In genomic region chr17:64091116-64091515, GRCh38 we compare ENCODE assay signal across 10 cellular contexts. TPM values are rescaled to one million over a fixed set of nuclear protein-coding genes. Genes with fewer than 3 reads are reported as not detected.
DNase-seq lines count a peak whose midpoint lies in the region; ATAC-seq lines count a peak whose summit lies in the region.
"Had no signal": no experiment of that assay in that cellular context is flagged by ENCODE, and none has a peak within 500 bp of the region (broad histone marks: within the 10 kb centered on the region; RNA-seq: fewer than 3 reads in every experiment).

No MANE protein-coding gene starts in this region.

- H3K4me3 ChIP-seq in trophoblast cell (ENCODE audit: low read depth, low read length): no peak overlapping the region
- H3K4me3 ChIP-seq: suprapubic skin had no signal

- CTCF ChIA-PET in activated CD8-positive, alpha-beta memory T cell treated with anti-CD3 and anti-CD28 coated beads, Interleukin-2, amount 10 ng/mL, durations not matched to agents 7 days and 5 days (lab: Charles Lee): interaction anchor here (1.1 to 1.7 kb wide), 4 partner anchors 9 to 65 kb away, joined by 3 to 4 read pairs (median 4); no protein-coding TSS in a partner anchor

- no peaks in the 10 kb centered on the region for H3K79me2 ChIP-seq in trophoblast cell (ENCODE audit: control insufficient read depth, insufficient read depth, low read length, poor library complexity)

- no peak overlapping the region for H2AFZ ChIP-seq in trophoblast cell (ENCODE audit: insufficient read depth, low read length, poor library complexity)

- no peak overlapping the region for H2AK5ac ChIP-seq in trophoblast cell (ENCODE audit: low read length)

- peaks cover 2% of the 10 kb centered on the region for H3K79me1 ChIP-seq in trophoblast cell (ENCODE audit: low read length)

- H3K36me3 ChIP-seq in trophoblast cell (ENCODE audit: control insufficient read depth in 1 of 2, insufficient read depth in 2 of 2, low read length in 2 of 2): peaks cover 3 to 5% of the 10 kb centered on the region in 2 experiments

- H3K36me3 Mint-ChIP-seq in activated CD8-positive, alpha-beta memory T cell treated with anti-CD3 and anti-CD28 coated beads, Interleukin-2, amount 10 ng/mL, durations not matched to agents 7 days and 5 days: peaks cover 16% of the 10 kb centered on the region
- peaks cover 62% of the 10 kb centered on the region for H3K36me3 Mint-ChIP-seq in T-helper 2 cell treated with Interferon-gamma antibody and Interleukin-4, amounts not matched to agents 5 μg/mL and 100 μg/mL, for 36 hours (ENCODE audit: low read depth)
- peaks cover 67% of the 10 kb centered on the region for H3K36me3 Mint-ChIP-seq in stimulated activated effector memory CD8-positive, alpha-beta T cell treated with anti-CD3 and anti-CD28 coated beads, Interleukin-12 subunit alpha, Interleukin-12 subunit beta, amount 100 ng/mL, for 72 hours

- no peak overlapping the region for H3K27ac ChIP-seq in trophoblast cell (ENCODE audit: low read depth, low read length)
- H3K27ac ChIP-seq: suprapubic skin had no signal

- peak; percentile 50 for DNase-seq in activated CD8-positive, alpha-beta memory T cell treated with anti-CD3 and anti-CD28 coated beads, Interleukin-2, amount 10 ng/mL, durations not matched to agents 7 days and 5 days
- no peak for DNase-seq in activated CD8-positive, alpha-beta memory T cell treated with anti-CD3 and anti-CD28 coated beads for 24 hours
- DNase-seq in T-helper 2 cell treated with Interferon-gamma antibody and Interleukin-4, amounts not matched to agents 5 μg/mL and 100 μg/mL, for 36 hours (ENCODE audit: low spot score): peak; percentile 46
- peak in 1 of 2 donors; percentile 59 for DNase-seq in stimulated activated effector memory CD8-positive, alpha-beta T cell treated with anti-CD3 and anti-CD28 coated beads, Interleukin-12 subunit alpha, Interleukin-12 subunit beta, amount 100 ng/mL, for 72 hours (ENCODE audit: low spot score in 2 of 2)
- no peak for DNase-seq in DMS53 treated with DMSO at 0.1 percent for 48 hours (lab: John Stamatoyannopoulos, UW; ENCODE audit: unreplicated experiment)
- DNase-seq in GOT3 (lab: John Stamatoyannopoulos, UW): no peak
- no peak for DNase-seq in trophoblast cell
- DNase-seq: mesendoderm had no signal

- no peaks in the 10 kb centered on the region for H3K9me3 ChIP-seq in trophoblast cell (ENCODE audit: insufficient read depth, low read depth, low read length)
- H3K9me3 ChIP-seq: suprapubic skin had no signal

- no peaks in the 10 kb centered on the region for H3K27me3 Mint-ChIP-seq in activated CD8-positive, alpha-beta memory T cell treated with anti-CD3 and anti-CD28 coated beads, Interleukin-2, amount 10 ng/mL, durations not matched to agents 7 days and 5 days
- H3K27me3 Mint-ChIP-seq in T-helper 2 cell treated with Interferon-gamma antibody and Interleukin-4, amounts not matched to agents 5 μg/mL and 100 μg/mL, for 36 hours (ENCODE audit: low read depth): no peaks in the 10 kb centered on the region

- H4K91ac ChIP-seq in trophoblast cell (ENCODE audit: low read depth, low read length): no peak overlapping the region

- no peaks in the 10 kb centered on the region for H3K9me3 Mint-ChIP-seq in activated CD8-positive, alpha-beta memory T cell treated with anti-CD3 and anti-CD28 coated beads, Interleukin-2, amount 10 ng/mL, durations not matched to agents 7 days and 5 days (ENCODE audit: low read depth)
- no peaks in the 10 kb centered on the region for H3K9me3 Mint-ChIP-seq in T-helper 2 cell treated with Interferon-gamma antibody and Interleukin-4, amounts not matched to agents 5 μg/mL and 100 μg/mL, for 36 hours
- no peaks in the 10 kb centered on the region for H3K9me3 Mint-ChIP-seq in stimulated activated effector memory CD8-positive, alpha-beta T cell treated with anti-CD3 and anti-CD28 coated beads, Interleukin-12 subunit alpha, Interleukin-12 subunit beta, amount 100 ng/mL, for 72 hours

- no peak overlapping the region for H3K9ac ChIP-seq in trophoblast cell (ENCODE audit: low read length)

- no peak overlapping the region for H4K12ac ChIP-seq in trophoblast cell (ENCODE audit: low read depth, low read length)

- peak; percentile 92 for ATAC-seq in activated CD8-positive, alpha-beta memory T cell treated with anti-CD3 and anti-CD28 coated beads, Interleukin-2, amount 10 ng/mL, durations not matched to agents 7 days and 5 days
- peak; percentile 63 for ATAC-seq in HG02798 (IDR thresholded peaks at IDR 0.05; ENCODE audit: poor library complexity, unreplicated experiment)
- peak; percentile 88 for ATAC-seq in stimulated activated effector memory CD8-positive, alpha-beta T cell treated with anti-CD3 and anti-CD28 coated beads, Interleukin-12 subunit alpha, Interleukin-12 subunit beta, amount 100 ng/mL, for 72 hours

- H3K4ac ChIP-seq in trophoblast cell (ENCODE audit: low read depth, low read length): no peak overlapping the region

- H4K8ac ChIP-seq in trophoblast cell (ENCODE audit: low read depth, low read length): no peak overlapping the region

- H3K4me1 ChIP-seq in trophoblast cell (ENCODE audit: control insufficient read depth in 1 of 2, insufficient read depth in 2 of 2, low read length in 2 of 2): peaks cover 15 to 21% of the 10 kb centered on the region in 2 experiments

- H3K27ac Mint-ChIP-seq in activated CD8-positive, alpha-beta memory T cell treated with anti-CD3 and anti-CD28 coated beads, Interleukin-2, amount 10 ng/mL, durations not matched to agents 7 days and 5 days: peak overlapping the region; percentile 93
- peak overlapping the region; percentile 94 for H3K27ac Mint-ChIP-seq in T-helper 2 cell treated with Interferon-gamma antibody and Interleukin-4, amounts not matched to agents 5 μg/mL and 100 μg/mL, for 36 hours
- H3K27ac Mint-ChIP-seq in stimulated activated effector memory CD8-positive, alpha-beta T cell treated with anti-CD3 and anti-CD28 coated beads, Interleukin-12 subunit alpha, Interleukin-12 subunit beta, amount 100 ng/mL, for 72 hours: no peak overlapping the region

- H2BK12ac ChIP-seq in trophoblast cell (ENCODE audit: low read length): no peak overlapping the region

- H3K4me3 Mint-ChIP-seq in activated CD8-positive, alpha-beta memory T cell treated with anti-CD3 and anti-CD28 coated beads, Interleukin-2, amount 10 ng/mL, durations not matched to agents 7 days and 5 days: no peak overlapping the region
- H3K4me3 Mint-ChIP-seq in T-helper 2 cell treated with Interferon-gamma antibody and Interleukin-4, amounts not matched to agents 5 μg/mL and 100 μg/mL, for 36 hours: peak overlapping the region; percentile 77
- H3K4me3 Mint-ChIP-seq in stimulated activated effector memory CD8-positive, alpha-beta T cell treated with anti-CD3 and anti-CD28 coated beads, Interleukin-12 subunit alpha, Interleukin-12 subunit beta, amount 100 ng/mL, for 72 hours: peak overlapping the region; percentile 79

- no peak overlapping the region for H3K18ac ChIP-seq in trophoblast cell (ENCODE audit: low read length)

- H3K23ac ChIP-seq in trophoblast cell (ENCODE audit: low read length): no peak overlapping the region

- peaks cover 63% of the 10 kb centered on the region for H3K4me1 Mint-ChIP-seq in activated CD8-positive, alpha-beta memory T cell treated with anti-CD3 and anti-CD28 coated beads, Interleukin-2, amount 10 ng/mL, durations not matched to agents 7 days and 5 days
- H3K4me1 Mint-ChIP-seq in T-helper 2 cell treated with Interferon-gamma antibody and Interleukin-4, amounts not matched to agents 5 μg/mL and 100 μg/mL, for 36 hours (ENCODE audit: low read depth): peaks cover 74% of the 10 kb centered on the region
- peaks cover 90% of the 10 kb centered on the region for H3K4me1 Mint-ChIP-seq in stimulated activated effector memory CD8-positive, alpha-beta T cell treated with anti-CD3 and anti-CD28 coated beads, Interleukin-12 subunit alpha, Interleukin-12 subunit beta, amount 100 ng/mL, for 72 hours

- H2BK5ac ChIP-seq in trophoblast cell (ENCODE audit: low read depth, low read length, poor library complexity): no peak overlapping the region

- H3K4me2 ChIP-seq in trophoblast cell (ENCODE audit: low read length): no peak overlapping the region

- H2BK120ac ChIP-seq in trophoblast cell (ENCODE audit: insufficient read depth, low read length, poor library complexity): no peak overlapping the region

- H3K14ac ChIP-seq in trophoblast cell (ENCODE audit: low read length): no peak overlapping the region

- no peaks in the 10 kb centered on the region for H3K27me3 ChIP-seq in trophoblast cell (ENCODE audit: insufficient read depth, low read length)
- H3K27me3 ChIP-seq: suprapubic skin had no signal

- WGBS in trophoblast cell (ENCODE audit: extremely low coverage, insufficient coverage, insufficient read length): no CpG with 5 or more reads among the region's 3 CpGs

RNA-seq across cellular contexts. Expression of gene ERN1, which starts 38.8 kb away (rescaled TPM):
- 10 to 100 TPM; 21.7 to 22.9 TPM for total RNA-seq in activated CD8-positive, alpha-beta memory T cell treated with anti-CD3 and anti-CD28 coated beads, Interleukin-2, amount 10 ng/mL, durations not matched to agents 7 days and 5 days
- polyA plus RNA-seq in trophoblast cell (2013): 16.3 and 17.4 TPM in 2 replicates

Comparison
In these comparisons a context has a peak if more than half of its experiments do, and no peak if none do; other contexts are left out.
1. DNase-seq: peak in activated CD8-positive, alpha-beta memory T cell treated with anti-CD3 and anti-CD28 coated beads, Interleukin-2, amount 10 ng/mL, durations not matched to agents 7 days and 5 days (single experiment) and T-helper 2 cell treated with Interferon-gamma antibody and Interleukin-4, amounts not matched to agents 5 μg/mL and 100 μg/mL, for 36 hours (single experiment); none in activated CD8-positive, alpha-beta memory T cell treated with anti-CD3 and anti-CD28 coated beads for 24 hours (single experiment), DMS53 treated with DMSO at 0.1 percent for 48 hours (single experiment), GOT3 (single experiment) and trophoblast cell (0 of 2).
2. Peak in every context shown above with its lines, with median percentiles within 50 percentile points of each other: ATAC-seq.